In genomic region chr15:40458495-40459371, GRCh38 we compare ENCODE assay signal across 15 cellular contexts.
"Had no signal": no experiment of that assay in that cellular context is flagged by ENCODE, and none has a peak within 500 bp of the region (broad histone marks: within the 10 kb centered on the region; RNA-seq: fewer than 3 reads in every experiment).

No MANE protein-coding gene starts in this region.

- H3K27ac ChIP-seq: heart right ventricle, thyroid gland had no signal

- DNase-seq: activated CD4-positive, alpha-beta memory T cell treated with anti-CD3 and anti-CD28 coated beads for 36 hours; activated CD4-positive, alpha-beta T cell treated with anti-CD3 and anti-CD28 coated beads for 48 hours; activated effector memory CD4-positive, alpha-beta T cell treated with Interleukin-2 at 50 U/mL for 16 hours; activated naive CD4-positive, alpha-beta T cell treated with anti-CD3 and anti-CD28 coated beads for 36 hours; activated T-cell treated with anti-CD3 and anti-CD28 coated beads, Interleukin-2, amount 50 U/mL, for 72 hours; amygdala; cerebellar nuclear complex; cortex of kidney; heart right ventricle; naive thymus-derived CD4-positive, alpha-beta T cell; retina; stimulated activated CD4-positive, alpha-beta T cell treated with anti-CD3 and anti-CD28 coated beads, Interleukin-4, amount 100 ng/mL, for 24 hours; thyroid gland had no signal

- H3K9me3 ChIP-seq: heart right ventricle, thyroid gland had no signal

- H3K27me3 ChIP-seq: heart right ventricle, thyroid gland had no signal

- FAIRE-seq: keratinocyte had no signal

- H3K4me3 ChIP-seq: heart right ventricle, lung, thyroid gland had no signal

- ATAC-seq: activated T-cell treated with anti-CD3 and anti-CD28 coated beads, Interleukin-2, amount 50 U/mL, for 72 hours; heart right ventricle; naive thymus-derived CD4-positive, alpha-beta T cell had no signal
